9 cellular contexts compared by ENCODE assay signal in genomic region chr22:31754813-31755212, GRCh38. TPM values are rescaled to one million over a fixed set of nuclear protein-coding genes. Genes with fewer than 3 reads are reported as not detected.
DNase-seq lines count a peak whose midpoint lies in the region; ATAC-seq, FAIRE-seq and TF ChIP-seq lines count a peak whose summit lies in the region.
"Had no signal": no experiment of that assay in that cellular context is flagged by ENCODE, and none has a peak within 500 bp of the region (broad histone marks: within the 10 kb centered on the region; RNA-seq: fewer than 3 reads in every experiment).

No MANE protein-coding gene starts in this region.

- no peaks in the 10 kb centered on the region for H4K20me1 ChIP-seq in H1 (replicated peaks in 1 of 2; ENCODE audit: control insufficient read depth in 1 of 2, insufficient read depth in 2 of 2, low read length in 2 of 2)

- H3K23me2 ChIP-seq in H1 (ENCODE audit: low read depth, low read length), result peaks cover 9% of the 10 kb centered on the region; the same call in 1 of the 2 replicates

- no peak overlapping the region for H2BK5ac ChIP-seq in H1 (ENCODE audit: low read depth, low read length)

- H3K27me3 Mint-ChIP-seq in CD8-positive, alpha-beta memory T cell, result no peaks in the 10 kb centered on the region

- peaks cover 0 to 22% (median 2%) of the 10 kb centered on the region in 3 donors for H3K36me3 Mint-ChIP-seq in CD8-positive, alpha-beta memory T cell

- no peak overlapping the region for H3K56ac ChIP-seq in H1 (replicated peaks; ENCODE audit: insufficient read length, low read depth, low read length)

- H3K4me2 ChIP-seq in H1 (ENCODE audit: insufficient read depth in 1 of 2, low read depth in 2 of 2, low read length in 2 of 2), result peak overlapping the region; percentile 63 to 95

- H3K4me3 ChIP-seq in CD8-positive, alpha-beta memory T cell (ENCODE audit: low read length), result peak overlapping the region; percentile 70
- H3K4me3 ChIP-seq in NT2/D1 (ENCODE audit: insufficient read length, low read depth) (peak overlapping the region; percentile 84), H1 (ENCODE audit: extremely low read depth in 1 of 4, insufficient read depth in 2 of 4, low read depth in 3 of 4, low read length in 4 of 4) (peak overlapping the region; percentile 67 to 95 (median 84); a peak in 6 of 8 replicates), neuron (ENCODE audit: low read length) (peak overlapping the region; percentile 57)

- no peak overlapping the region for H4K91ac ChIP-seq in H1 (replicated peaks; ENCODE audit: insufficient read length, low read length)

- H3K14ac ChIP-seq in H1 (ENCODE audit: insufficient read length), result no peak overlapping the region

- no peak overlapping the region for H3K23ac ChIP-seq in H1 (ENCODE audit: insufficient read length)

- no peak overlapping the region for H3K18ac ChIP-seq in H1 (ENCODE audit: extremely low read depth, low read length)

- H3K4me1 Mint-ChIP-seq in CD8-positive, alpha-beta memory T cell, result peaks cover 33 to 43% (median 43%) of the 10 kb centered on the region in 3 donors

- H2BK15ac ChIP-seq in H1 (ENCODE audit: low read length), result no peak overlapping the region

- H3K4me1 ChIP-seq in CD8-positive, alpha-beta memory T cell (ENCODE audit: insufficient read depth, low read length), result peaks cover 32% of the 10 kb centered on the region
- H3K4me1 ChIP-seq in NT2/D1 (ENCODE audit: insufficient read depth, insufficient read length) (no peaks in the 10 kb centered on the region), H1 (replicated peaks in 1 of 4; ENCODE audit: control insufficient read depth in 3 of 4, insufficient read depth in 4 of 4, low read length in 3 of 4) (peaks cover 4 to 14% (median 9%) of the 10 kb centered on the region in 4 experiments), neuron (ENCODE audit: insufficient read depth, low read length) (peaks cover 20% of the 10 kb centered on the region)

- POLR2A ChIA-PET in CD8-positive, alpha-beta memory T cell (lab: Charles Lee), result no interaction called here
- POLR2A ChIA-PET in H1 (lab: Charles Lee; ENCODE audit: partially characterized antibody), result interaction anchor here (1.3 to 3.0 kb wide), 2 partner anchors 16 to 93 kb away, joined by 4 to 11 read pairs; partner anchors contain the start of gene PISD

- no peak overlapping the region for H3K4ac ChIP-seq in H1 (replicated peaks; ENCODE audit: insufficient read length, low read depth, low read length)

- no peak overlapping the region; the same call in 1 of the 2 replicates for H2BK12ac ChIP-seq in H1 (ENCODE audit: low read depth, low read length)

- no peak overlapping the region for H2BK20ac ChIP-seq in H1 (ENCODE audit: low read length)

- H3K9me3 Mint-ChIP-seq in CD8-positive, alpha-beta memory T cell, result no peaks in the 10 kb centered on the region

- WGBS in H1 (ENCODE audit: extremely low coverage in 1 of 2, insufficient coverage in 1 of 2, insufficient read length in 1 of 2, insufficient replicate concordance in 2 of 2, low coverage in 1 of 2, low lambda C conversion rate in 2 of 2, missing lambda C conversion rate in 1 of 2), 2 experiments, result 81% methylated on average over 6 of the region's 6 CpGs; no CpG with 5 or more reads in 1 of the 2 experiments

- H2BK120ac ChIP-seq in H1 (replicated peaks; ENCODE audit: low read depth, low read length), result no peak overlapping the region

- H3K79me1 ChIP-seq in H1 (ENCODE audit: low read depth, low read length), result no peaks in the 10 kb centered on the region

- no peak for FAIRE-seq in H1 (lab: Jason Lieb, UNC)
- FAIRE-seq: islet of Langerhans had no signal

- H3K79me2 ChIP-seq in H1 (ENCODE audit: control insufficient read depth in 1 of 2, insufficient read depth in 2 of 2, low read length in 2 of 2), result peaks cover 0 to 10% of the 10 kb centered on the region in 2 experiments; a peak in 2 of 4 replicates

- no peaks in the 10 kb centered on the region for H3K9me3 ChIP-seq in CD8-positive, alpha-beta memory T cell (ENCODE audit: low read length)
- H3K9me3 ChIP-seq in NT2/D1 (ENCODE audit: insufficient read depth, low read length), result no peaks in the 10 kb centered on the region
- H3K9me3 ChIP-seq in H1 (ENCODE audit: insufficient read depth in 2 of 2, low read depth in 1 of 2, low read length in 1 of 2), result no peaks in the 10 kb centered on the region
- H3K9me3 ChIP-seq in neuron (ENCODE audit: low read length), result no peaks in the 10 kb centered on the region

- no peak for TF ChIP-seq EP300 in H1 (IDR thresholded peaks at IDR 0.05; ENCODE audit: borderline replicate concordance in 1 of 2, low read depth in 2 of 2, low read length in 2 of 2)

- no peak overlapping the region for H2AK5ac ChIP-seq in H1 (ENCODE audit: low read depth, low read length)

- ATAC-seq in HG02759 (IDR thresholded peaks at IDR 0.05; ENCODE audit: unreplicated experiment), result no peak
- no peak for ATAC-seq in HG02642 (IDR thresholded peaks at IDR 0.05; ENCODE audit: poor library complexity, unreplicated experiment)

- H3K27me3 ChIP-seq in CD8-positive, alpha-beta memory T cell (ENCODE audit: insufficient read depth, low read length, poor library complexity, severe bottlenecking), result no peaks in the 10 kb centered on the region
- H3K27me3 ChIP-seq in NT2/D1 (ENCODE audit: insufficient read depth, insufficient read length) (no peaks in the 10 kb centered on the region), H1 (replicated peaks in 1 of 4; ENCODE audit: control insufficient read depth in 3 of 4, extremely low read depth in 1 of 4, insufficient read depth in 3 of 4, low read length in 3 of 4) (no peaks in the 10 kb centered on the region), neuron (ENCODE audit: insufficient read depth, low read length) (no peaks in the 10 kb centered on the region)

- H3K4me3 Mint-ChIP-seq in CD8-positive, alpha-beta memory T cell, result peak overlapping the region; percentile 86 to 95 (median 90)

- peak overlapping the region in 7 of 8 donors; percentile 88 to 99 (median 94) for H3K27ac Mint-ChIP-seq in CD8-positive, alpha-beta memory T cell

- H3K27ac ChIP-seq in CD8-positive, alpha-beta memory T cell (ENCODE audit: low read depth, low read length), result no peak overlapping the region
- no peak overlapping the region; the same call in 1 of the 2 replicates for H3K27ac ChIP-seq in H1 (ENCODE audit: low read depth, low read length)

- no peak for TF ChIP-seq POLR2A in H1 (IDR thresholded peaks at IDR 0.05; ENCODE audit: control extremely low read depth in 1 of 2, low read depth in 2 of 2, low read length in 2 of 2)

- TF ChIP-seq CTCF in H1 (IDR thresholded peaks at IDR 0.05; ENCODE audit: control extremely low read depth in 1 of 3, insufficient read depth in 1 of 3, low read depth in 1 of 3, low read length in 3 of 3), result no peak

- CTCF ChIA-PET in CD8-positive, alpha-beta memory T cell (lab: Charles Lee), result no interaction called here
- CTCF ChIA-PET in H1 (lab: Charles Lee; ENCODE audit: partially characterized antibody), result interaction anchor here (0.6 to 0.9 kb wide), 2 partner anchors 49 to 93 kb away, joined by 3 to 4 read pairs; no protein-coding TSS in a partner anchor

- no peak overlapping the region for H4K8ac ChIP-seq in H1 (ENCODE audit: extremely low read depth, insufficient read depth, low read length)

- H2AFZ ChIP-seq in H1 (ENCODE audit: low read length), result no peak overlapping the region
- no peak overlapping the region for H2AFZ ChIP-seq in neuron (ENCODE audit: low read depth, low read length)

- no peak for DNase-seq in CD8-positive, alpha-beta memory T cell
- DNase-seq in NT2/D1 (ENCODE audit: low read depth, low spot score) (no peak), H1 (ENCODE audit: low read depth in 1 of 2, low spot score in 2 of 2) (no peak), SIG-M5 treated with dmso at 0.1 percent for 504 hours (lab: John Stamatoyannopoulos, UW; ENCODE audit: unreplicated experiment) (no peak), C1 segment of cervical spinal cord (lab: John Stamatoyannopoulos, UW) (no peak)

- no peaks in the 10 kb centered on the region for H3K36me3 ChIP-seq in CD8-positive, alpha-beta memory T cell (ENCODE audit: insufficient read depth, low read length)
- peaks cover 16% of the 10 kb centered on the region for H3K36me3 ChIP-seq in NT2/D1 (ENCODE audit: insufficient read depth, insufficient read length, low read length)
- H3K36me3 ChIP-seq in H1 (ENCODE audit: control insufficient read depth in 2 of 4, insufficient read depth in 4 of 4, low read length in 3 of 4), result peaks cover 0 to 7% (median 6%) of the 10 kb centered on the region in 4 experiments; a peak in 4 of 8 replicates
- H3K36me3 ChIP-seq in neuron (ENCODE audit: insufficient read depth, low read length), result peaks cover 17% of the 10 kb centered on the region

- H4K5ac ChIP-seq in H1 (ENCODE audit: insufficient read length, low read depth, low read length), result no peak overlapping the region

- H3K9ac ChIP-seq in NT2/D1 (ENCODE audit: insufficient read length, low read depth) (peak overlapping the region; percentile 92), H1 (replicated peaks in 1 of 4; ENCODE audit: extremely low read depth in 1 of 4, low read depth in 3 of 4, low read length in 3 of 4) (peak overlapping the region in 3 of 4 experiments; percentile 45 to 89 (median 61); a peak in 3 of 7 replicates)

- no peak for TF ChIP-seq RAD21 in H1 (IDR thresholded peaks at IDR 0.05 in 1 of 2, conservative IDR thresholded peaks at IDR 0.05 in 1 of 2; ENCODE audit: low read depth in 2 of 2, low read length in 2 of 2)

RNA-seq across cellular contexts. Expression of gene DEPDC5, which starts 1.0 kb away (rescaled TPM):
- 10 to 100 TPM; 29.1 to 38.1 TPM for total RNA-seq in CD8-positive, alpha-beta memory T cell
- polyA plus RNA-seq in CD8-positive, alpha-beta memory T cell, result 11.1 TPM
- 26.5 and 26.7 TPM in 2 replicates for total RNA-seq in H1 (2021; fragmentation: NEBNext Ultra II Directional; extraction: Animal tissue kit (Norgen Biotek cat#: 25700))
- 16.3 and 18.3 TPM in 2 replicates for polyA plus RNA-seq in H1 (2011; rRNA removed)
- polyA plus RNA-seq in H1 (2011; cell fraction: cytosol; rRNA removed), result 16.2 TPM
- 28.6 TPM for polyA plus RNA-seq in H1 (2011; cell fraction: nucleus; rRNA removed)
- 12.8 to 16.5 TPM (median 15.0 TPM) in 4 replicates for polyA plus RNA-seq in H1 (2012, experiment 1 of 2)
- 2.9 TPM for polyA plus RNA-seq in H1 (2012, experiment 2 of 2)
- 10.9 TPM for polyA plus RNA-seq in H1 (2013, experiment 1 of 2)
- polyA plus RNA-seq in H1 (2013, experiment 2 of 2), result 12.1 TPM
- polyA minus RNA-seq in H1 (2011; rRNA and poly(A)+ RNA removed), result 40.6 and 43.3 TPM in 2 replicates
- polyA minus RNA-seq in H1 (2011; cell fraction: cytosol; rRNA and poly(A)+ RNA removed), result 18.8 TPM
- polyA minus RNA-seq in H1 (2011; cell fraction: nucleus; rRNA and poly(A)+ RNA removed), result 46.6 TPM

RNA-seq across cellular contexts. Expression of gene PRR14L, which starts 4.9 kb away (rescaled TPM):
- total RNA-seq in CD8-positive, alpha-beta memory T cell, result 10 to 100 TPM; 50.4 to 52.1 TPM
- 21.0 TPM for polyA plus RNA-seq in CD8-positive, alpha-beta memory T cell
- 98.6 and 110 TPM in 2 replicates for total RNA-seq in H1 (2021; fragmentation: NEBNext Ultra II Directional; extraction: Animal tissue kit (Norgen Biotek cat#: 25700))
- 25.5 and 26.5 TPM in 2 replicates for polyA plus RNA-seq in H1 (2011; rRNA removed)
- polyA plus RNA-seq in H1 (2011; cell fraction: cytosol; rRNA removed), result 20.6 TPM
- 40.3 TPM for polyA plus RNA-seq in H1 (2011; cell fraction: nucleus; rRNA removed)
- polyA plus RNA-seq in H1 (2012, experiment 1 of 2), result 23.2 to 38.5 TPM (median 28.6 TPM) in 4 replicates
- 2.4 TPM for polyA plus RNA-seq in H1 (2012, experiment 2 of 2)
- polyA plus RNA-seq in H1 (2013, experiment 1 of 2), result 22.7 TPM
- polyA plus RNA-seq in H1 (2013, experiment 2 of 2), result 21.6 TPM
- polyA minus RNA-seq in H1 (2011; rRNA and poly(A)+ RNA removed), result 208 TPM in 2 replicates
- polyA minus RNA-seq in H1 (2011; cell fraction: cytosol; rRNA and poly(A)+ RNA removed), result 59.5 TPM
- 152 TPM for polyA minus RNA-seq in H1 (2011; cell fraction: nucleus; rRNA and poly(A)+ RNA removed)
